Comparison of ENCODE assay signal across 22 cellular contexts in genomic region chr15:73784299-73784698, GRCh38. TPM values are rescaled to one million over a fixed set of nuclear protein-coding genes. Genes with fewer than 3 reads are reported as not detected.
"Had no signal": no experiment of that assay in that cellular context is flagged by ENCODE, and none has a peak within 500 bp of the region (broad histone marks: within the 10 kb centered on the region; RNA-seq: fewer than 3 reads in every experiment).

No MANE protein-coding gene starts in this region.

- H3K27ac ChIP-seq: brain microvascular endothelial cell, coronary artery, spleen, thoracic aorta, upper lobe of right lung had no signal

- H3K27me3 ChIP-seq: brain microvascular endothelial cell, spleen, upper lobe of right lung had no signal

- FAIRE-seq: endometrium had no signal

- H3K4me1 ChIP-seq: spleen, upper lobe of right lung had no signal

- H3K36me3 ChIP-seq: brain microvascular endothelial cell, spleen, thoracic aorta, upper lobe of right lung had no signal

- H3K4me3 ChIP-seq: coronary artery, lung, spleen, thoracic aorta, upper lobe of right lung had no signal

- H3K9me3 ChIP-seq: spleen, thoracic aorta, upper lobe of right lung had no signal

- ATAC-seq: activated CD8-positive, alpha-beta T cell treated with anti-CD3 and anti-CD28 coated beads, Interleukin-2, amount 10 ng/mL, durations not matched to agents 7 days and 5 days; left colon; stimulated activated naive B cell treated with anti-CD40 and anti-IgM and Interleukin-4, amounts not matched to agents 10 μg/mL and 1 μg/mL and 100 μg/mL, for 72 hours; upper lobe of right lung had no signal

- DNase-seq: activated CD4-positive, alpha-beta T cell treated with anti-CD3 and anti-CD28 coated beads, Interleukin-2, amount 10 ng/mL, durations not matched to agents 24 days and 14 days; activated CD4-positive, CD25-positive, alpha-beta regulatory T cell; activated CD8-positive, alpha-beta T cell treated with anti-CD3 and anti-CD28 coated beads, Interleukin-2, amount 10 ng/mL, durations not matched to agents 7 days and 5 days; activated naive CD4-positive, alpha-beta T cell treated with Interleukin-2 at 50 U/mL for 16 hours; activated naive CD8-positive, alpha-beta T cell treated with anti-CD3 and anti-CD28 coated beads, Interleukin-2, amount 10 ng/mL, durations not matched to agents 7 days and 5 days; activated T-cell treated with anti-CD3 and anti-CD28 coated beads, Interleukin-2, amount 50 U/mL, for 24 hours; brain microvascular endothelial cell; erythroblast; foreskin melanocyte; glutamatergic neuron; islet precursor cell; left colon; nephron progenitor cell; occipital lobe; spleen; stimulated activated naive B cell treated with anti-CD40 and anti-IgM and Interleukin-4, amounts not matched to agents 10 μg/mL and 1 μg/mL and 100 μg/mL, for 72 hours; upper lobe of right lung had no signal

RNA-seq across cellular contexts. Expression of gene INSYN1, which starts 31.1 kb away (rescaled TPM):
- total RNA-seq: activated CD4-positive, alpha-beta T cell treated with anti-CD3 and anti-CD28 coated beads, Interleukin-2, amount 10 ng/mL, durations not matched to agents 24 days and 14 days; activated CD8-positive, alpha-beta T cell treated with anti-CD3 and anti-CD28 coated beads, Interleukin-2, amount 10 ng/mL, durations not matched to agents 7 days and 5 days; activated naive CD8-positive, alpha-beta T cell treated with anti-CD3 and anti-CD28 coated beads, Interleukin-2, amount 10 ng/mL, durations not matched to agents 7 days and 5 days; activated T-helper 2 cell treated with anti-CD3 and anti-CD28 coated beads, Interferon-gamma antibody, Interleukin-2, Interleukin-4, amounts not matched to agents 10 μg/mL and 5 μg/mL and 100 μg/mL, durations not matched to agents 14 hours and 24 hours and 36 hours had no signal
